Comparison of ENCODE assay signal across 21 cellular contexts in the genomic region with DNA sequence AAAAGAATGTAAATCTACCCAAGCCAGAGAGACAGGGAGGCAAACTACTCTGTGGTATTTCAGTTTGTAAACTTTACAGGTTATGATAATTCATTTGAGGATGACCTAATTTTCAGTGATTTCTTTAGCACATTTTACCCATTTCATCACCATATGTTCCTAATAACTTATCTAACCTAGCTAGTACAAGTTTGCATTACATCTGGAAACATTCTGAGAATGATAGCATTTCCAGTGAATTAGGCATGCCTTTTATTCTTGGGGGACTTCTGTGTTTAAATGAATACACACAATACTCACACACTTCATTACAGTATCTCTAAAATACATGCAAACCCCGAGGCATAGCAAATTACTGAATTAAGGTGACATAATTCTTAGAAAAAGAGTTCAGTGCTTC.
DNase-seq lines count a peak whose midpoint lies in the region; ATAC-seq and TF ChIP-seq lines count a peak whose summit lies in the region.
"Had no signal": no experiment of that assay in that cellular context is flagged by ENCODE, and none has a peak within 500 bp of the region (broad histone marks: within the 10 kb centered on the region; RNA-seq: fewer than 3 reads in every experiment).

No MANE protein-coding gene starts in this region.

- ATAC-seq in GM21528 (IDR thresholded peaks at IDR 0.05; ENCODE audit: low FRiP score, unreplicated experiment), result no peak
- ATAC-seq: A549 had no signal

- 15% methylated on average over 1 of the region's 1 CpG for WGBS in SK-N-SH (ENCODE audit: low lambda C conversion rate)

- intact Hi-C loops in ascending aorta (cut with DNase I), result no loop called here

- no peaks in the 10 kb centered on the region for H4K20me1 ChIP-seq in SK-N-SH (ENCODE audit: insufficient read depth)
- H4K20me1 ChIP-seq: BLaER1 treated with 17β-estradiol and CSF1 and Interleukin-3, amounts not matched to agents 10 nM and 100 nM had no signal

- H3K27ac ChIP-seq in SK-N-SH (ENCODE audit: low read depth in 2 of 2, low read length in 1 of 2) (no peak overlapping the region), ascending aorta (no peak overlapping the region)
- H3K27ac ChIP-seq: A549; BLaER1 treated with 17β-estradiol and CSF1 and Interleukin-3, amounts not matched to agents 10 nM and 100 nM; GM23248 had no signal

- peak in 1 of 2 experiments; percentile 38; a peak in 1 of 4 replicates for TF ChIP-seq EP300 in SK-N-SH (IDR thresholded peaks at IDR 0.05; ENCODE audit: borderline replicate concordance in 1 of 2, low read depth in 1 of 2, low read length in 1 of 2)

- CTCF ChIA-PET in SK-N-SH (lab: Yijun Ruan, JAX), result no interaction called here

- no peaks in the 10 kb centered on the region for H3K9me3 ChIP-seq in SK-N-SH
- no peaks in the 10 kb centered on the region for H3K9me3 ChIP-seq in adipocyte (ENCODE audit: control insufficient read depth, low read length)
- H3K9me3 ChIP-seq in ascending aorta, result no peaks in the 10 kb centered on the region
- H3K9me3 ChIP-seq: A549; BE2C; BLaER1 treated with 17β-estradiol and CSF1 and Interleukin-3, amounts not matched to agents 10 nM and 100 nM had no signal

- no peaks in the 10 kb centered on the region for H3K27me3 ChIP-seq in SK-N-SH (ENCODE audit: insufficient read depth)
- H3K27me3 ChIP-seq in adipocyte (replicated peaks; ENCODE audit: control insufficient read depth, insufficient read depth, low read length), result no peaks in the 10 kb centered on the region
- no peaks in the 10 kb centered on the region for H3K27me3 ChIP-seq in ascending aorta
- H3K27me3 ChIP-seq: BE2C; BLaER1 treated with 17β-estradiol and CSF1 and Interleukin-3, amounts not matched to agents 10 nM and 100 nM had no signal

- H3F3A ChIP-seq in SK-N-SH (replicated peaks; ENCODE audit: insufficient read depth), result no peaks in the 10 kb centered on the region

- no peak for TF ChIP-seq RAD21 in SK-N-SH (IDR thresholded peaks at IDR 0.05; ENCODE audit: low read length)

- H2AFZ ChIP-seq in SK-N-SH (ENCODE audit: low read depth), result no peak overlapping the region
- H2AFZ ChIP-seq: GM23248 had no signal

- H3K9ac ChIP-seq in SK-N-SH (no peak overlapping the region), adipocyte (ENCODE audit: low read length) (no peak overlapping the region)
- H3K9ac ChIP-seq: BLaER1 treated with 17β-estradiol and CSF1 and Interleukin-3, amounts not matched to agents 10 nM and 100 nM; GM23248 had no signal

- H3K4me1 ChIP-seq in SK-N-SH (ENCODE audit: control insufficient read depth in 1 of 2, insufficient read depth in 2 of 2, low read depth in 1 of 2, low read length in 1 of 2), result peaks cover 0 to 3% of the 10 kb centered on the region in 2 experiments; a peak in 1 of 4 replicates
- H3K4me1 ChIP-seq in adipocyte (ENCODE audit: control insufficient read depth, insufficient read depth, low read length), result no peaks in the 10 kb centered on the region
- H3K4me1 ChIP-seq in ascending aorta, result no peaks in the 10 kb centered on the region
- H3K4me1 ChIP-seq: A549; BE2C; BLaER1 treated with 17β-estradiol and CSF1 and Interleukin-3, amounts not matched to agents 10 nM and 100 nM had no signal

- H3K79me2 ChIP-seq in SK-N-SH (ENCODE audit: insufficient read depth), result no peaks in the 10 kb centered on the region

- no peak overlapping the region for H3K4me2 ChIP-seq in SK-N-SH
- H3K4me2 ChIP-seq: A549; BLaER1 treated with 17β-estradiol and CSF1 and Interleukin-3, amounts not matched to agents 10 nM and 100 nM had no signal

- no peaks in the 10 kb centered on the region for H3K9me2 ChIP-seq in SK-N-SH

- H3K36me3 ChIP-seq in SK-N-SH (replicated peaks in 1 of 2; ENCODE audit: control insufficient read depth in 1 of 2, insufficient read depth in 2 of 2, low read length in 1 of 2) (no peaks in the 10 kb centered on the region), adipocyte (ENCODE audit: control insufficient read depth, insufficient read depth, low read length, severe bottlenecking) (no peaks in the 10 kb centered on the region), ascending aorta (no peaks in the 10 kb centered on the region)
- H3K36me3 ChIP-seq: BE2C; BLaER1 treated with 17β-estradiol and CSF1 and Interleukin-3, amounts not matched to agents 10 nM and 100 nM had no signal

- no peak overlapping the region for H3K4me3 ChIP-seq in SK-N-SH (ENCODE audit: low read depth in 2 of 2, low read length in 1 of 2)
- no peak overlapping the region for H3K4me3 ChIP-seq in adipocyte (ENCODE audit: low read length)
- H3K4me3 ChIP-seq in ascending aorta, result no peak overlapping the region
- H3K4me3 ChIP-seq: A549; BLaER1 treated with 17β-estradiol and CSF1 and Interleukin-3, amounts not matched to agents 10 nM and 100 nM; GM23248 had no signal

- DNase-seq in SK-N-SH, result peak; percentile 14
- peak; percentile 58 for DNase-seq in adipocyte (ENCODE audit: low read depth)
- peak; percentile 4 for DNase-seq in fibroblast of the conjunctiva (ENCODE audit: low read depth)
- no peak for DNase-seq in ascending aorta (ENCODE audit: low spot score in 2 of 2)
- DNase-seq in foreskin melanocyte, result no peak
- DNase-seq: 8988T; ACHN; AML-193; BE2C; CD4-positive, alpha-beta T cell; CD8-positive, alpha-beta memory T cell; DMS 273 treated with DMSO at 0.1 percent for 48 hours; DMS53; DMS79 treated with DMSO at 0.1 percent for 48 hours; GF-D8; GM23248; H7; HCEC 1CT had no signal

- TF ChIP-seq CTCF in SK-N-SH (IDR thresholded peaks at IDR 0.05) (no peak), ascending aorta (IDR thresholded peaks at IDR 0.05) (no peak)

- POLR2A ChIA-PET in SK-N-SH (lab: Yijun Ruan, JAX), result no interaction called here

TF ChIP-seq in SK-N-SH, 30 proteins besides CTCF, POLR2A, EP300 and RAD21:
- no peak for TF ChIP-seq ZBTB33 (IDR thresholded peaks at IDR 0.05; ENCODE audit: borderline replicate concordance, low read depth)
- TF ChIP-seq MEF2A (IDR thresholded peaks at IDR 0.05; ENCODE audit: borderline replicate concordance, low read depth), result no peak
- TF ChIP-seq FOXJ3 (CRISPR knock-in tag; IDR thresholded peaks at IDR 0.05), result no peak
- TF ChIP-seq SIN3A (IDR thresholded peaks at IDR 0.05; ENCODE audit: borderline replicate concordance, low read depth, low read length), result no peak
- TF ChIP-seq JUND (IDR thresholded peaks at IDR 0.05), result no peak
- TF ChIP-seq, protein P1, sequence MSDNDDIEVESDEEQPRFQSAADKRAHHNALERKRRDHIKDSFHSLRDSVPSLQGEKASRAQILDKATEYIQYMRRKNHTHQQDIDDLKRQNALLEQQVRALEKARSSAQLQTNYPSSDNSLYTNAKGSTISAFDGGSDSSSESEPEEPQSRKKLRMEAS (IDR thresholded peaks at IDR 0.05; ENCODE audit: low read depth), result no peak
- TF ChIP-seq IRF3 (IDR thresholded peaks at IDR 0.05; ENCODE audit: low read depth, low read length), result no peak
- peak; percentile 38; the same call in 1 of the 2 replicates for TF ChIP-seq GATA2 (CRISPR knock-in tag; IDR thresholded peaks at IDR 0.05)
- no peak for TF ChIP-seq RXRA (IDR thresholded peaks at IDR 0.05; ENCODE audit: borderline replicate concordance, low read depth)
- TF ChIP-seq CHD2 (IDR thresholded peaks at IDR 0.05; ENCODE audit: low read length, partially characterized antibody), result peak; percentile 8
- TF ChIP-seq TAF1 (IDR thresholded peaks at IDR 0.05; ENCODE audit: borderline replicate concordance, low read depth, low read length), result no peak
- TF ChIP-seq RCOR1 (IDR thresholded peaks at IDR 0.05; ENCODE audit: low read length), result peak; percentile 60

Comparison
In these comparisons a context has a peak if more than half of its experiments do, and no peak if none do; other contexts are left out.
1. DNase-seq: peak in SK-N-SH (single experiment), adipocyte (single experiment) and fibroblast of the conjunctiva (single experiment); none in ascending aorta (0 of 2) and foreskin melanocyte (single experiment).